1 cellular context compared by ENCODE assay signal in the genomic region with DNA sequence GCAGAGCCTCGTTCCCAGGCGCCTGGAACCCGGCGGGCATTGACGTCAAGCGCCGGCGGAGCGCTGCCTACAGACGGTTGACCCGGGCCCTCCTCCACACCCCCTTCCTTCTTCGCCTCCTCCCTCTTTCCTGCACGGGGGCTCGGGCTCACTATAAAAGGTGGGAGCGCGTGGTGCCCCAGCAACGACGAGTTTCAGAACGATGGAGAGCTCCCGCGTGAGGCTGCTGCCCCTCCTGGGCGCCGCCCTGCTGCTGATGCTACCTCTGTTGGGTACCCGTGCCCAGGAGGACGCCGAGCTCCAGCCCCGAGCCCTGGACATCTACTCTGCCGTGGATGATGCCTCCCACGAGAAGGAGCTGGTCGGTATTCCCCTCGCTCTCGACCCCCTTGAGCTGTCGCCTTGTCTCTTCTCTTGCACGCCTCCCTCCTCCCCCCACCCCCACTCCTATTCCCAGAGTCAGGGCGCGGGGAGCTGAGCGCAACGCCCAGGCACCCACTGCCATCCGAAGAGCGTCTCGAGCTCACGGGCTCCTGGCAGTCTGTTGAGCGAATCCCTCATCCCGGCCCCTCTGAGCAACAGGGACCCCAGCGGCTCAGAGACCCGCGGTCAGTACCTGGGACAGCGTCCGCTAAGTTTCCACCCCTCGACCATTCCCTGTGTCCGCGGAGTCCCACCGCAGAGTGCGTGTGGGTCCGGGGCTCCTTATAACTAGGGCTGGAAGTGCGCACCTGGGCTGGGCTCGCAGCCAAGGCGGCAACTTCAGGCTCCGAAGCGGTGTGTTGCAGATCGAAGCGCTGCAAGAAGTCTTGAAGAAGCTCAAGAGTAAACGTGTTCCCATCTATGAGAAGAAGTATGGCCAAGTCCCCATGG.
TF ChIP-seq lines count a peak whose summit lies in the region.

TSS of gene CARTPT (plus strand) at position 184 of the 873 bp plus-strand sequence. CDS start at position 203, 19 bp downstream.

TF ChIP-seq in WTC11, 78 proteins besides CTCF, POLR2A, EP300 and RAD21 (continued from another document and continues in another):
- no peak for TF ChIP-seq NR2C2 (CRISPR knock-in tag; IDR thresholded peaks at IDR 0.05)
- TF ChIP-seq SMAD3 (CRISPR knock-in tag; IDR thresholded peaks at IDR 0.05; ENCODE audit: borderline replicate concordance): peak; percentile 74; the same call in 1 of the 2 replicates
- 0 out of 2 replicates have a peak, but pooled peaks have one; percentile 22 for TF ChIP-seq HMGXB4 (CRISPR knock-in tag; IDR thresholded peaks at IDR 0.05)
- no peak for TF ChIP-seq ZNF317 (CRISPR knock-in tag; IDR thresholded peaks at IDR 0.05; ENCODE audit: borderline replicate concordance, low read depth)
- TF ChIP-seq ATF6 (CRISPR knock-in tag; IDR thresholded peaks at IDR 0.05): no peak
- TF ChIP-seq MXD4 (CRISPR knock-in tag; IDR thresholded peaks at IDR 0.05; ENCODE audit: borderline replicate concordance): no peak
- TF ChIP-seq SP1 (CRISPR knock-in tag; conservative IDR thresholded peaks at IDR 0.05): peak; percentile 39; the same call in 1 of the 2 replicates
- TF ChIP-seq JUN (CRISPR knock-in tag; IDR thresholded peaks at IDR 0.05): peak; percentile 83; the same call in 1 of the 2 replicates
- no peak for TF ChIP-seq ZNF263 (CRISPR knock-in tag; IDR thresholded peaks at IDR 0.05; ENCODE audit: low read depth)
- TF ChIP-seq, protein P1, sequence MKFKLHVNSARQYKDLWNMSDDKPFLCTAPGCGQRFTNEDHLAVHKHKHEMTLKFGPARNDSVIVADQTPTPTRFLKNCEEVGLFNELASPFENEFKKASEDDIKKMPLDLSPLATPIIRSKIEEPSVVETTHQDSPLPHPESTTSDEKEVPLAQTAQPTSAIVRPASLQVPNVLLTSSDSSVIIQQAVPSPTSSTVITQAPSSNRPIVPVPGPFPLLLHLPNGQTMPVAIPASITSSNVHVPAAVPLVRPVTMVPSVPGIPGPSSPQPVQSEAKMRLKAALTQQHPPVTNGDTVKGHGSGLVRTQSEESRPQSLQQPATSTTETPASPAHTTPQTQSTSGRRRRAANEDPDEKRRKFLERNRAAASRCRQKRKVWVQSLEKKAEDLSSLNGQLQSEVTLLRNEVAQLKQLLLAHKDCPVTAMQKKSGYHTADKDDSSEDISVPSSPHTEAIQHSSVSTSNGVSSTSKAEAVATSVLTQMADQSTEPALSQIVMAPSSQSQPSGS (CRISPR knock-in tag; IDR thresholded peaks at IDR 0.05; ENCODE audit: borderline replicate concordance, low read depth): peak; percentile 65; the same call in 1 of the 2 replicates
- TF ChIP-seq NR1H2 (CRISPR knock-in tag; IDR thresholded peaks at IDR 0.05): no peak; the same call in 1 of the 2 replicates
- TF ChIP-seq, protein P2, sequence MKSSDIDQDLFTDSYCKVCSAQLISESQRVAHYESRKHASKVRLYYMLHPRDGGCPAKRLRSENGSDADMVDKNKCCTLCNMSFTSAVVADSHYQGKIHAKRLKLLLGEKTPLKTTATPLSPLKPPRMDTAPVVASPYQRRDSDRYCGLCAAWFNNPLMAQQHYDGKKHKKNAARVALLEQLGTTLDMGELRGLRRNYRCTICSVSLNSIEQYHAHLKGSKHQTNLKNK (CRISPR knock-in tag; IDR thresholded peaks at IDR 0.05): no peak
- no peak for TF ChIP-seq KAT7 (CRISPR knock-in tag; IDR thresholded peaks at IDR 0.05; ENCODE audit: borderline replicate concordance)
- TF ChIP-seq ZNF671 (CRISPR knock-in tag; IDR thresholded peaks at IDR 0.05): no peak
- TF ChIP-seq ESRRA (CRISPR knock-in tag; IDR thresholded peaks at IDR 0.05; ENCODE audit: borderline replicate concordance): no peak
- TF ChIP-seq FOXP1 (CRISPR knock-in tag; IDR thresholded peaks at IDR 0.05; ENCODE audit: borderline replicate concordance): peak; percentile 95
- TF ChIP-seq TEAD4 (CRISPR knock-in tag; IDR thresholded peaks at IDR 0.05): peak; percentile 87
- no peak for TF ChIP-seq EMX1 (CRISPR knock-in tag; IDR thresholded peaks at IDR 0.05)
- TF ChIP-seq, protein P3, sequence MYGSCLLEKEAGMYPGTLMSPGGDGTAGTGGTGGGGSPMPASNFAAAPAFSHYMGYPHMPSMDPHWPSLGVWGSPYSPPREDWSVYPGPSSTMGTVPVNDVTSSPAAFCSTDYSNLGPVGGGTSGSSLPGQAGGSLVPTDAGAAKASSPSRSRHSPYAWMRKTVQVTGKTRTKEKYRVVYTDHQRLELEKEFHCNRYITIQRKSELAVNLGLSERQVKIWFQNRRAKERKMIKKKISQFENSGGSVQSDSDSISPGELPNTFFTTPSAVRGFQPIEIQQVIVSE (CRISPR knock-in tag; IDR thresholded peaks at IDR 0.05; ENCODE audit: borderline replicate concordance): no peak
- TF ChIP-seq ZNF121 (CRISPR knock-in tag; IDR thresholded peaks at IDR 0.05): no peak
- no peak for TF ChIP-seq E2F1 (CRISPR knock-in tag; IDR thresholded peaks at IDR 0.05)
- TF ChIP-seq, protein P4, sequence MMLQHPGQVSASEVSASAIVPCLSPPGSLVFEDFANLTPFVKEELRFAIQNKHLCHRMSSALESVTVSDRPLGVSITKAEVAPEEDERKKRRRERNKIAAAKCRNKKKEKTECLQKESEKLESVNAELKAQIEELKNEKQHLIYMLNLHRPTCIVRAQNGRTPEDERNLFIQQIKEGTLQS (CRISPR knock-in tag; conservative IDR thresholded peaks at IDR 0.05): no peak
- TF ChIP-seq TP53 (CRISPR knock-in tag; IDR thresholded peaks at IDR 0.05): peak; percentile 73
- TF ChIP-seq ELF4 (CRISPR knock-in tag; IDR thresholded peaks at IDR 0.05; ENCODE audit: low read depth): no peak
- TF ChIP-seq GTF2I (CRISPR knock-in tag; conservative IDR thresholded peaks at IDR 0.05): no peak
- TF ChIP-seq ZNF512 (CRISPR knock-in tag; IDR thresholded peaks at IDR 0.05; ENCODE audit: borderline replicate concordance): no peak
- no peak for TF ChIP-seq NR3C1 (CRISPR knock-in tag; conservative IDR thresholded peaks at IDR 0.05; ENCODE audit: low read depth)
- no peak; the same call in 1 of the 2 replicates for TF ChIP-seq FOXK1 (CRISPR knock-in tag; IDR thresholded peaks at IDR 0.05)
- no peak for TF ChIP-seq ZNF396 (CRISPR knock-in tag; IDR thresholded peaks at IDR 0.05; ENCODE audit: borderline replicate concordance)
- TF ChIP-seq ZNF219 (CRISPR knock-in tag; IDR thresholded peaks at IDR 0.05; ENCODE audit: borderline replicate concordance): peak; percentile 91
- no peak for TF ChIP-seq SOX15 (CRISPR knock-in tag; IDR thresholded peaks at IDR 0.05)
- TF ChIP-seq, protein P5, sequence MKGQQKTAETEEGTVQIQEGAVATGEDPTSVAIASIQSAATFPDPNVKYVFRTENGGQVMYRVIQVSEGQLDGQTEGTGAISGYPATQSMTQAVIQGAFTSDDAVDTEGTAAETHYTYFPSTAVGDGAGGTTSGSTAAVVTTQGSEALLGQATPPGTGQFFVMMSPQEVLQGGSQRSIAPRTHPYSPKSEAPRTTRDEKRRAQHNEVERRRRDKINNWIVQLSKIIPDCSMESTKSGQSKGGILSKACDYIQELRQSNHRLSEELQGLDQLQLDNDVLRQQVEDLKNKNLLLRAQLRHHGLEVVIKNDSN (CRISPR knock-in tag; IDR thresholded peaks at IDR 0.05): peak; percentile 25; the same call in 1 of the 2 replicates
- TF ChIP-seq IRF1 (CRISPR knock-in tag; IDR thresholded peaks at IDR 0.05): no peak
- TF ChIP-seq, protein P6, sequence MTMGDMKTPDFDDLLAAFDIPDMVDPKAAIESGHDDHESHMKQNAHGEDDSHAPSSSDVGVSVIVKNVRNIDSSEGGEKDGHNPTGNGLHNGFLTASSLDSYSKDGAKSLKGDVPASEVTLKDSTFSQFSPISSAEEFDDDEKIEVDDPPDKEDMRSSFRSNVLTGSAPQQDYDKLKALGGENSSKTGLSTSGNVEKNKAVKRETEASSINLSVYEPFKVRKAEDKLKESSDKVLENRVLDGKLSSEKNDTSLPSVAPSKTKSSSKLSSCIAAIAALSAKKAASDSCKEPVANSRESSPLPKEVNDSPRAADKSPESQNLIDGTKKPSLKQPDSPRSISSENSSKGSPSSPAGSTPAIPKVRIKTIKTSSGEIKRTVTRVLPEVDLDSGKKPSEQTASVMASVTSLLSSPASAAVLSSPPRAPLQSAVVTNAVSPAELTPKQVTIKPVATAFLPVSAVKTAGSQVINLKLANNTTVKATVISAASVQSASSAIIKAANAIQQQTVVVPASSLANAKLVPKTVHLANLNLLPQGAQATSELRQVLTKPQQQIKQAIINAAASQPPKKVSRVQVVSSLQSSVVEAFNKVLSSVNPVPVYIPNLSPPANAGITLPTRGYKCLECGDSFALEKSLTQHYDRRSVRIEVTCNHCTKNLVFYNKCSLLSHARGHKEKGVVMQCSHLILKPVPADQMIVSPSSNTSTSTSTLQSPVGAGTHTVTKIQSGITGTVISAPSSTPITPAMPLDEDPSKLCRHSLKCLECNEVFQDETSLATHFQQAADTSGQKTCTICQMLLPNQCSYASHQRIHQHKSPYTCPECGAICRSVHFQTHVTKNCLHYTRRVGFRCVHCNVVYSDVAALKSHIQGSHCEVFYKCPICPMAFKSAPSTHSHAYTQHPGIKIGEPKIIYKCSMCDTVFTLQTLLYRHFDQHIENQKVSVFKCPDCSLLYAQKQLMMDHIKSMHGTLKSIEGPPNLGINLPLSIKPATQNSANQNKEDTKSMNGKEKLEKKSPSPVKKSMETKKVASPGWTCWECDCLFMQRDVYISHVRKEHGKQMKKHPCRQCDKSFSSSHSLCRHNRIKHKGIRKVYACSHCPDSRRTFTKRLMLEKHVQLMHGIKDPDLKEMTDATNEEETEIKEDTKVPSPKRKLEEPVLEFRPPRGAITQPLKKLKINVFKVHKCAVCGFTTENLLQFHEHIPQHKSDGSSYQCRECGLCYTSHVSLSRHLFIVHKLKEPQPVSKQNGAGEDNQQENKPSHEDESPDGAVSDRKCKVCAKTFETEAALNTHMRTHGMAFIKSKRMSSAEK (CRISPR knock-in tag; IDR thresholded peaks at IDR 0.05; ENCODE audit: borderline replicate concordance): no peak
- TF ChIP-seq E2F4 (CRISPR knock-in tag; IDR thresholded peaks at IDR 0.05; ENCODE audit: borderline replicate concordance, low read depth): 0 out of 2 replicates have a peak, but pooled peaks have one; percentile 21
